In the genomic region with DNA sequence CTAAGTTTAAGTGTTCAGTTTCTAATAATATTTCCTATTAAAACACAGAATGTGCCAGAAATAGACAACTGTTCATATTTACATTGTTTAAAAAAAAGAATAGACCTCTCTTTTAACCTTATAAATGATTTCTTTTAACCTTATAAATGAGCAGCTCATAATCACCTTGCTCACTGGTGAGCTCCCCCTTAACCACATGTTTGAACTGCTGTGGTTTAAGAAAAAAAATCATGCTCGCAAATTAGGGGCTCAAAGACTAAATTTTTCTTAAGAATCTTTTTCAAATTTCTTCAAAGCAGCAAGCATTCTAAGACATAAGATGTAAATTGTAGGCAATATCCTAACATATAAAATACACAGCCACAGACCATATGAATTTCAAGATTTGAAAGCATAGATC, we compare ENCODE assay signal across 22 cellular contexts. TPM values are rescaled to one million over a fixed set of nuclear protein-coding genes. Genes with fewer than 3 reads are reported as not detected.
DNase-seq lines count a peak whose midpoint lies in the region; ATAC-seq and TF ChIP-seq lines count a peak whose summit lies in the region.
"Had no signal": no experiment of that assay in that cellular context is flagged by ENCODE, and none has a peak within 500 bp of the region (broad histone marks: within the 10 kb centered on the region; RNA-seq: fewer than 3 reads in every experiment).

No MANE protein-coding gene starts in this region.

- H3K9me3 Mint-ChIP-seq in CD4-positive, alpha-beta T cell = no peaks in the 10 kb centered on the region
- H3K9me3 Mint-ChIP-seq in CD8-positive, alpha-beta memory T cell = no peaks in the 10 kb centered on the region
- H3K9me3 Mint-ChIP-seq in activated CD8-positive, alpha-beta T cell treated with anti-CD3 and anti-CD28 coated beads for 36 hours = no peaks in the 10 kb centered on the region
- H3K9me3 Mint-ChIP-seq in naive B cell (no peaks in the 10 kb centered on the region), CD14-positive monocyte (no peaks in the 10 kb centered on the region)
- H3K9me3 Mint-ChIP-seq: WTC11 had no signal

- H3K27ac ChIP-seq in CD4-positive, alpha-beta T cell (ENCODE audit: low read depth, low read length) = no peak overlapping the region
- H3K27ac ChIP-seq in CD8-positive, alpha-beta memory T cell (ENCODE audit: low read depth, low read length) = no peak overlapping the region
- H3K27ac ChIP-seq: ascending aorta, HL-60 had no signal

- POLR2A ChIA-PET in CD4-positive, alpha-beta T cell (lab: Charles Lee) = interaction anchor here (1.4 kb wide), 1 partner anchor 48 kb away, joined by 3 read pairs; no protein-coding TSS in a partner anchor
- POLR2A ChIA-PET in CD8-positive, alpha-beta memory T cell (lab: Charles Lee) = interaction anchor here (0.7 to 1.4 kb wide), 3 partner anchors 22 to 354 kb away, joined by 3 to 4 read pairs (median 3); no protein-coding TSS in a partner anchor
- POLR2A ChIA-PET in activated CD8-positive, alpha-beta T cell treated with anti-CD3 and anti-CD28 coated beads for 36 hours (lab: Charles Lee) = interaction anchor here (0.7 to 1.8 kb wide), 2 partner anchors 21 to 293 kb away, joined by 3 to 4 read pairs; no protein-coding TSS in a partner anchor

- peaks cover 24% of the 10 kb centered on the region for H3K4me1 ChIP-seq in CD8-positive, alpha-beta memory T cell (ENCODE audit: insufficient read depth, low read length)

- no peaks in the 10 kb centered on the region for H3K27me3 Mint-ChIP-seq in CD4-positive, alpha-beta T cell
- no peaks in the 10 kb centered on the region for H3K27me3 Mint-ChIP-seq in CD8-positive, alpha-beta memory T cell
- no peaks in the 10 kb centered on the region for H3K27me3 Mint-ChIP-seq in activated CD8-positive, alpha-beta T cell treated with anti-CD3 and anti-CD28 coated beads for 36 hours
- H3K27me3 Mint-ChIP-seq in naive B cell (no peaks in the 10 kb centered on the region), CD14-positive monocyte (ENCODE audit: low read depth in 3 of 3) (no peaks in the 10 kb centered on the region)

- peaks cover 89% of the 10 kb centered on the region for H3K36me3 Mint-ChIP-seq in CD4-positive, alpha-beta T cell (ENCODE audit: low read depth)
- H3K36me3 Mint-ChIP-seq in CD8-positive, alpha-beta memory T cell = peaks cover 4 to 74% (median 16%) of the 10 kb centered on the region in 3 donors
- peaks cover 82% of the 10 kb centered on the region for H3K36me3 Mint-ChIP-seq in activated CD8-positive, alpha-beta T cell treated with anti-CD3 and anti-CD28 coated beads for 36 hours (ENCODE audit: low read depth)
- H3K36me3 Mint-ChIP-seq in naive B cell = peaks cover 23 to 30% of the 10 kb centered on the region in 2 donors
- H3K36me3 Mint-ChIP-seq in CD14-positive monocyte = peaks cover 72 to 83% of the 10 kb centered on the region in 2 donors

- H3K27ac Mint-ChIP-seq in CD4-positive, alpha-beta T cell = peak overlapping the region; percentile 25
- H3K27ac Mint-ChIP-seq in CD8-positive, alpha-beta memory T cell = peak overlapping the region; percentile 37 to 90 (median 72)
- H3K27ac Mint-ChIP-seq in activated CD8-positive, alpha-beta T cell treated with anti-CD3 and anti-CD28 coated beads for 36 hours = peak overlapping the region; percentile 82
- H3K27ac Mint-ChIP-seq in naive B cell (peak overlapping the region in 4 of 6 donors; percentile 7 to 64 (median 24)), CD14-positive monocyte (no peak overlapping the region)
- H3K27ac Mint-ChIP-seq: WTC11 had no signal

- no peaks in the 10 kb centered on the region for H3K27me3 ChIP-seq in CD4-positive, alpha-beta T cell (ENCODE audit: control insufficient read depth, insufficient read depth, low read length)
- H3K27me3 ChIP-seq in CD8-positive, alpha-beta memory T cell (ENCODE audit: insufficient read depth, low read length, poor library complexity, severe bottlenecking) = no peaks in the 10 kb centered on the region
- H3K27me3 ChIP-seq: ascending aorta had no signal

- CTCF ChIA-PET in CD4-positive, alpha-beta T cell (lab: Charles Lee) = no interaction called here
- CTCF ChIA-PET in CD8-positive, alpha-beta memory T cell (lab: Charles Lee) = interaction anchor here (1.3 to 2.0 kb wide), 4 partner anchors 32 to 171 kb away, joined by 3 to 7 read pairs (median 4); a partner anchor contains a TSS
- CTCF ChIA-PET in activated CD8-positive, alpha-beta T cell treated with anti-CD3 and anti-CD28 coated beads for 36 hours (lab: Charles Lee) = interaction anchor here (1.0 to 1.2 kb wide), 2 partner anchors 24 to 33 kb away, joined by 3 to 4 read pairs; a partner anchor contains a TSS

- TF ChIP-seq CTCF in CD4-positive, alpha-beta T cell (IDR thresholded peaks at IDR 0.05) = no peak
- no peak for TF ChIP-seq CTCF in activated CD8-positive, alpha-beta T cell treated with anti-CD3 and anti-CD28 coated beads for 36 hours (IDR thresholded peaks at IDR 0.05)
- TF ChIP-seq CTCF in CD14-positive monocyte (IDR thresholded peaks at IDR 0.05) = no peak

- intact Hi-C loops in CD4-positive, alpha-beta T cell (cut with DNase I, micrococcal nuclease) = no loop called here
- intact Hi-C loops in activated CD8-positive, alpha-beta T cell treated with anti-CD3 and anti-CD28 coated beads for 36 hours (cut with micrococcal nuclease) = no loop called here
- intact Hi-C loops in CD14-positive monocyte (cut with micrococcal nuclease) = no loop called here

- peaks cover 18% of the 10 kb centered on the region for H3K36me3 ChIP-seq in CD8-positive, alpha-beta memory T cell (ENCODE audit: insufficient read depth, low read length)

- H3K4me1 Mint-ChIP-seq in CD4-positive, alpha-beta T cell (ENCODE audit: low read depth) = peaks cover 74% of the 10 kb centered on the region
- peaks cover 57 to 76% (median 75%) of the 10 kb centered on the region in 3 donors for H3K4me1 Mint-ChIP-seq in CD8-positive, alpha-beta memory T cell
- H3K4me1 Mint-ChIP-seq in activated CD8-positive, alpha-beta T cell treated with anti-CD3 and anti-CD28 coated beads for 36 hours (ENCODE audit: low read depth) = peaks cover 54% of the 10 kb centered on the region
- H3K4me1 Mint-ChIP-seq in naive B cell (peaks cover 39 to 48% (median 45%) of the 10 kb centered on the region in 3 donors), CD14-positive monocyte (peaks cover 9% of the 10 kb centered on the region)
- H3K4me1 Mint-ChIP-seq: WTC11 had no signal

- peak overlapping the region; percentile 12 for H3K4me3 Mint-ChIP-seq in CD4-positive, alpha-beta T cell
- H3K4me3 Mint-ChIP-seq in CD8-positive, alpha-beta memory T cell = peak overlapping the region in 6 of 7 donors; percentile 49 to 76 (median 56)
- H3K4me3 Mint-ChIP-seq in activated CD8-positive, alpha-beta T cell treated with anti-CD3 and anti-CD28 coated beads for 36 hours = no peak overlapping the region
- H3K4me3 Mint-ChIP-seq in naive B cell = no peak overlapping the region
- no peak overlapping the region for H3K4me3 Mint-ChIP-seq in CD14-positive monocyte
- H3K4me3 Mint-ChIP-seq: WTC11 had no signal

- no peaks in the 10 kb centered on the region for H3K9me3 ChIP-seq in CD4-positive, alpha-beta T cell (ENCODE audit: control insufficient read depth, low read length)
- no peaks in the 10 kb centered on the region for H3K9me3 ChIP-seq in CD8-positive, alpha-beta memory T cell (ENCODE audit: low read length)
- H3K9me3 ChIP-seq: ascending aorta had no signal

- no peak for ATAC-seq in CD4-positive, alpha-beta T cell (ENCODE audit: poor library complexity)
- ATAC-seq in activated CD8-positive, alpha-beta T cell treated with anti-CD3 and anti-CD28 coated beads for 36 hours = no peak
- ATAC-seq in naive B cell (ENCODE audit: low read depth in 2 of 2) = no peak
- ATAC-seq in HG02588 (IDR thresholded peaks at IDR 0.05; ENCODE audit: unreplicated experiment) = no peak
- ATAC-seq: WTC11 had no signal

- no peak overlapping the region for H3K4me3 ChIP-seq in CD8-positive, alpha-beta memory T cell (ENCODE audit: low read length)
- H3K4me3 ChIP-seq: ascending aorta, lung, smooth muscle cell had no signal

- DNase-seq in CD4-positive, alpha-beta T cell = no peak
- DNase-seq in CD8-positive, alpha-beta memory T cell = peak in 2 of 5 donors; percentile 12 to 39
- DNase-seq in activated CD8-positive, alpha-beta T cell treated with anti-CD3 and anti-CD28 coated beads for 36 hours = no peak
- DNase-seq in naive B cell (no peak), CD14-positive monocyte (ENCODE audit: low spot score) (no peak), SIG-M5 treated with dmso at 0.1 percent for 504 hours (lab: John Stamatoyannopoulos, UW; ENCODE audit: unreplicated experiment) (no peak)
- DNase-seq: activated gamma-delta T cell; COR-L47; DND-41; glutamatergic neuron; kidney glomerular epithelial cell; NCI-H1417 treated with DMSO at 0.1 percent for 48 hours; NCI-H510A; occipital lobe; stimulated activated naive CD4-positive, alpha-beta T cell; T1000 had no signal

RNA-seq across cellular contexts. Expression of a gene that starts 32.8 kb away (rescaled TPM):
- 10 to 100 TPM; 31.4 to 31.9 TPM for total RNA-seq in CD4-positive, alpha-beta T cell
- 1 to 10 TPM; 4.7 to 5.1 TPM for total RNA-seq in CD8-positive, alpha-beta memory T cell
- polyA plus RNA-seq in CD8-positive, alpha-beta memory T cell = 8.3 TPM
- 1 to 10 TPM; 3.2 to 3.8 TPM for total RNA-seq in activated CD8-positive, alpha-beta T cell treated with anti-CD3 and anti-CD28 coated beads for 36 hours
- polyA plus RNA-seq in naive B cell (ENCODE audit: low read depth in 6 of 6) (1 to 10 TPM in 5 of 6 donors, not detected in 1; 1.5 to 3.4 (median 2.0) TPM), CD14-positive monocyte (1 to 10 TPM; 6.8 to 9.3 TPM)

Comparison
In these comparisons a context has a peak if more than half of its experiments do, and no peak if none do; other contexts are left out.
1. H3K27ac Mint-ChIP-seq: peak in CD4-positive, alpha-beta T cell (single experiment), CD8-positive, alpha-beta memory T cell (8 of 8), activated CD8-positive, alpha-beta T cell treated with anti-CD3 and anti-CD28 coated beads for 36 hours (single experiment) and naive B cell (4 of 6); none in CD14-positive monocyte (0 of 7).
2. H3K4me3 Mint-ChIP-seq: peak in CD4-positive, alpha-beta T cell (single experiment) and CD8-positive, alpha-beta memory T cell (6 of 7); none in activated CD8-positive, alpha-beta T cell treated with anti-CD3 and anti-CD28 coated beads for 36 hours (single experiment), naive B cell (0 of 8) and CD14-positive monocyte (0 of 2).
3. RNA of a gene that starts 32.8 kb away (total RNA-seq): 31.4 to 31.9 TPM in CD4-positive, alpha-beta T cell; 4.7 to 5.1 TPM in CD8-positive, alpha-beta memory T cell and 3.2 to 3.8 TPM in activated CD8-positive, alpha-beta T cell treated with anti-CD3 and anti-CD28 coated beads for 36 hours; every median in the first group is over 4 times any median in the second.